Comparison of ENCODE assay signal across 1 cellular context in genomic region chr11:309558-309855, GRCh38.
TF ChIP-seq lines count a peak whose summit lies in the region.

No MANE protein-coding gene starts in this region.

TF ChIP-seq in endothelial cell of umbilical vein, 7 proteins besides CTCF, POLR2A, EP300 and RAD21:
- no peak for TF ChIP-seq POLR2AphosphoS5 (IDR thresholded peaks at IDR 0.05; ENCODE audit: insufficient read depth, low read depth, low read length)
- no peak for TF ChIP-seq MYC (IDR thresholded peaks at IDR 0.05; ENCODE audit: low read depth, low read length)
- no peak for TF ChIP-seq JUN (IDR thresholded peaks at IDR 0.05; ENCODE audit: borderline replicate concordance, insufficient read depth, insufficient read length, low read depth)
- TF ChIP-seq EZH2 (IDR thresholded peaks at IDR 0.05; ENCODE audit: borderline replicate concordance, low read depth, low read length, severe bottlenecking) = no peak
- no peak for TF ChIP-seq MAX (IDR thresholded peaks at IDR 0.05; ENCODE audit: insufficient read depth, insufficient read length)
- TF ChIP-seq GATA2 (IDR thresholded peaks at IDR 0.05; ENCODE audit: insufficient read depth, insufficient read length, low read depth, low read length) = no peak
- TF ChIP-seq FOS (IDR thresholded peaks at IDR 0.05; ENCODE audit: borderline replicate concordance, insufficient read depth, low read length) = no peak
